17 cellular contexts compared by ENCODE assay signal in the genomic region with DNA sequence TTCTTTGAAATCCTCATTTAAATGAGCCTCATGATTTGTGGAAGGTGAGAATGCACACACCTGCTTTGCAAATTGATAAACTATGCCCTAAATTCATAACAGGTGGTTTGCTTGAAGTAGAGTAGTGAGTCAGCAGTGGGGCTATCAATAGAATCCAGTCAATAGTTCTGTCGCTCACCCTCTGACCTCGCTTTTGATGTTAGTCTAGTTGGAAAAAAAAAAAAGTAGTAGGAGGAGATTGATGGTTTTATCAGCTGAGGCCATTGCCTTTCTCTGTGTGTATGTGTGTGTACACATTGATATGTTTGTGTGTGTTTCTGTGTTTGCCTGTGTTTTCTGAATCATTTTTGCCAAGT.
DNase-seq lines count a peak whose midpoint lies in the region; ATAC-seq, FAIRE-seq and TF ChIP-seq lines count a peak whose summit lies in the region.
"Had no signal": no experiment of that assay in that cellular context is flagged by ENCODE, and none has a peak within 500 bp of the region (broad histone marks: within the 10 kb centered on the region; RNA-seq: fewer than 3 reads in every experiment).

No MANE protein-coding gene starts in this region.

- ATAC-seq in GM19395 (IDR thresholded peaks at IDR 0.05; ENCODE audit: unreplicated experiment) = peak; percentile 67
- peak; percentile 53 for ATAC-seq in HG02763 (IDR thresholded peaks at IDR 0.05; ENCODE audit: unreplicated experiment)
- peak; percentile 48 for ATAC-seq in HG03521 (IDR thresholded peaks at IDR 0.05; ENCODE audit: unreplicated experiment)
- ATAC-seq: activated T-helper 17 cell treated with anti-CD3 and anti-CD28 coated beads, Interleukin-2, amount 50 U/mL, for 72 hours had no signal

- no peaks in the 10 kb centered on the region for H3K36me3 Mint-ChIP-seq in mesothelial cell of epicardium

- DNase-seq in GM12864 (ENCODE audit: low read depth) = peak; percentile 33
- no peak for DNase-seq in frontal cortex (ENCODE audit: low spot score in 2 of 2)
- DNase-seq in AG20443 (ENCODE audit: low spot score) = no peak
- no peak for DNase-seq in mesenteric fat pad (ENCODE audit: low spot score)
- DNase-seq in mesothelial cell of epicardium (ENCODE audit: low spot score in 2 of 2, unreplicated experiment in 2 of 2) = no peak
- DNase-seq: ACHN; activated CD4-positive, alpha-beta T cell treated with anti-CD3 and anti-CD28 coated beads for 4 hours; Calu3; immature natural killer cell; mesendoderm; NCI-H345; stimulated activated CD4-positive, alpha-beta T cell treated with anti-CD3 and anti-CD28 coated beads, Interleukin-15, amount 100 ng/mL, for 24 hours had no signal

- FAIRE-seq in frontal cortex (lab: Jason Lieb, UNC) = no peak
- FAIRE-seq: RCC 7860 had no signal

- H3K4me3 Mint-ChIP-seq in mesothelial cell of epicardium = no peak overlapping the region
- H3K4me3 Mint-ChIP-seq: activated T-helper 17 cell treated with anti-CD3 and anti-CD28 coated beads, Interleukin-2, amount 50 U/mL, for 72 hours; immature natural killer cell had no signal

- H3K9me3 Mint-ChIP-seq in mesothelial cell of epicardium = peaks cover 17% of the 10 kb centered on the region
- H3K9me3 Mint-ChIP-seq: activated T-helper 17 cell treated with anti-CD3 and anti-CD28 coated beads, Interleukin-2, amount 50 U/mL, for 72 hours had no signal

- TF ChIP-seq CTCF in GM12864 (IDR thresholded peaks at IDR 0.05; ENCODE audit: low read depth, low read length, missing control alignments) (no peak), mesothelial cell of epicardium (IDR thresholded peaks at IDR 0.05; ENCODE audit: unreplicated experiment) (no peak)

- no peak overlapping the region for H3K27ac Mint-ChIP-seq in mesothelial cell of epicardium
- H3K27ac Mint-ChIP-seq: activated T-helper 17 cell treated with anti-CD3 and anti-CD28 coated beads, Interleukin-2, amount 50 U/mL, for 72 hours; immature natural killer cell had no signal

- H3K27me3 Mint-ChIP-seq in mesothelial cell of epicardium (ENCODE audit: low read depth) = peaks cover 4% of the 10 kb centered on the region

- no peaks in the 10 kb centered on the region for H3K4me1 Mint-ChIP-seq in mesothelial cell of epicardium
- H3K4me1 Mint-ChIP-seq: activated T-helper 17 cell treated with anti-CD3 and anti-CD28 coated beads, Interleukin-2, amount 50 U/mL, for 72 hours had no signal

- no peak overlapping the region for H3K4me3 ChIP-seq in GM12864 (ENCODE audit: low read depth, low read length)
